Comparison of ENCODE assay signal across 11 cellular contexts in genomic region chr19:17721821-17722220, GRCh38. TPM values are rescaled to one million over a fixed set of nuclear protein-coding genes. Genes with fewer than 3 reads are reported as not detected.
DNase-seq lines count a peak whose midpoint lies in the region; ATAC-seq and TF ChIP-seq lines count a peak whose summit lies in the region.
"Had no signal": no experiment of that assay in that cellular context is flagged by ENCODE, and none has a peak within 500 bp of the region (broad histone marks: within the 10 kb centered on the region; RNA-seq: fewer than 3 reads in every experiment).

No MANE protein-coding gene starts in this region.

- TF ChIP-seq CTCF in SK-N-SH (IDR thresholded peaks at IDR 0.05) (no peak), foreskin fibroblast (IDR thresholded peaks at IDR 0.05; ENCODE audit: low read depth, low read length) (no peak)

- peaks cover 10 to 28% of the 10 kb centered on the region in 2 experiments for H3K36me3 ChIP-seq in SK-N-SH (replicated peaks in 1 of 2; ENCODE audit: control insufficient read depth in 1 of 2, insufficient read depth in 2 of 2, low read length in 1 of 2)

- ATAC-seq in SK-N-SH treated with all-trans-retinoic acid at 6 μM for 48 hours = no peak
- ATAC-seq in T-cell (replicated peaks in 1 of 4) = no peak
- ATAC-seq: A549 had no signal

- TF ChIP-seq EP300 in SK-N-SH (IDR thresholded peaks at IDR 0.05; ENCODE audit: borderline replicate concordance in 1 of 2, low read depth in 1 of 2, low read length in 1 of 2) = no peak

- peaks cover 37% of the 10 kb centered on the region for H3K79me2 ChIP-seq in SK-N-SH (ENCODE audit: insufficient read depth)

- CTCF ChIA-PET in SK-N-SH (lab: Yijun Ruan, JAX) (interaction anchor here (1.3 kb wide), 2 partner anchors 18 to 62 kb away, joined by 3 to 5 read pairs; no protein-coding TSS in a partner anchor), T-cell (lab: Charles Lee) (interaction anchor here in 1 of 2 donors (0.6 kb wide), 1 partner anchor 293 kb away, joined by 3 read pairs; no protein-coding TSS in a partner anchor)

- peaks cover 33% of the 10 kb centered on the region for H4K20me1 ChIP-seq in SK-N-SH (ENCODE audit: insufficient read depth)

- H3K27ac Mint-ChIP-seq in T-cell = peak overlapping the region; percentile 61 to 79

- WGBS in SK-N-SH (ENCODE audit: low lambda C conversion rate) = 51% methylated on average over 4 of the region's 8 CpGs

- H3K36me3 Mint-ChIP-seq in T-cell = peaks cover 14% of the 10 kb centered on the region

- peaks cover 38 to 49% (median 46%) of the 10 kb centered on the region in 3 donors for H3K4me1 Mint-ChIP-seq in T-cell

- no peaks in the 10 kb centered on the region for H3K27me3 Mint-ChIP-seq in T-cell

- H3K9me2 ChIP-seq in SK-N-SH = no peaks in the 10 kb centered on the region

- DNase-seq in SK-N-SH = no peak
- no peak for DNase-seq in T-cell
- peak; percentile 71 to 81 for DNase-seq in foreskin fibroblast
- DNase-seq in NCI-H510A treated with DMSO at 0.1 percent for 48 hours (lab: John Stamatoyannopoulos, UW) = no peak
- no peak for DNase-seq in NCI-H2196 treated with DMSO at 0.1 percent for 48 hours (lab: John Stamatoyannopoulos, UW; ENCODE audit: unreplicated experiment)
- DNase-seq in hippocampal formation (lab: John Stamatoyannopoulos, UW) = no peak
- DNase-seq: stimulated activated CD4-positive, alpha-beta T cell treated with anti-CD3 and anti-CD28 coated beads, Interleukin-2, amount 100 ng/mL, for 48 hours; T-helper 9 cell had no signal

- peak overlapping the region; percentile 96; the same call in 1 of the 2 replicates for H3K4me2 ChIP-seq in SK-N-SH

- no peak overlapping the region for H2AFZ ChIP-seq in SK-N-SH (ENCODE audit: low read depth)

- H3K4me3 Mint-ChIP-seq in T-cell = peak overlapping the region; percentile 84 to 97 (median 85)

- peaks cover 16 to 20% of the 10 kb centered on the region in 2 experiments; a peak in 2 of 4 replicates for H3K4me1 ChIP-seq in SK-N-SH (ENCODE audit: control insufficient read depth in 1 of 2, insufficient read depth in 2 of 2, low read depth in 1 of 2, low read length in 1 of 2)

- no peak overlapping the region for H3K9ac ChIP-seq in SK-N-SH

- TF ChIP-seq RAD21 in SK-N-SH (IDR thresholded peaks at IDR 0.05; ENCODE audit: low read length) = no peak

- no peak overlapping the region for H3K4me3 ChIP-seq in SK-N-SH (ENCODE audit: low read depth in 2 of 2, low read length in 1 of 2)
- no peak overlapping the region for H3K4me3 ChIP-seq in foreskin fibroblast (ENCODE audit: low read depth in 1 of 2, low read length in 2 of 2)
- H3K4me3 ChIP-seq in skin epidermis = no peak overlapping the region
- H3K4me3 ChIP-seq: A549 had no signal

- H3K9me3 Mint-ChIP-seq in T-cell = no peaks in the 10 kb centered on the region

- POLR2A ChIA-PET in SK-N-SH (lab: Yijun Ruan, JAX) (no interaction called here), T-cell (lab: Charles Lee) (no interaction called here)

- no peaks in the 10 kb centered on the region for H3K27me3 ChIP-seq in SK-N-SH (ENCODE audit: insufficient read depth)

- no peak overlapping the region for H3K27ac ChIP-seq in SK-N-SH (ENCODE audit: low read depth in 2 of 2, low read length in 1 of 2)
- peak overlapping the region in 11 of 21 experiments; percentile 9 to 86 (median 46) for H3K27ac ChIP-seq in skin epidermis

- no peaks in the 10 kb centered on the region for H3F3A ChIP-seq in SK-N-SH (replicated peaks; ENCODE audit: insufficient read depth)

- H3K9me3 ChIP-seq in SK-N-SH = no peaks in the 10 kb centered on the region
- H3K9me3 ChIP-seq: A549 had no signal

TF ChIP-seq in SK-N-SH, 30 proteins besides CTCF, POLR2A, EP300 and RAD21 (continues in another document):
- TF ChIP-seq PBX3 (IDR thresholded peaks at IDR 0.05) = no peak
- no peak for TF ChIP-seq NRF1 (IDR thresholded peaks at IDR 0.05; ENCODE audit: low read depth, low read length)
- no peak for TF ChIP-seq FOXM1 (IDR thresholded peaks at IDR 0.05; ENCODE audit: low read depth)
- TF ChIP-seq REST (IDR thresholded peaks at IDR 0.05; ENCODE audit: low read depth, low read length) = no peak

TF ChIP-seq in SK-N-SH treated with all-trans-retinoic acid at 6 μM for 48 hours, 23 proteins besides CTCF, POLR2A, EP300 and RAD21 (continues in another document):
- TF ChIP-seq BACH2 (CRISPR knock-in tag; IDR thresholded peaks at IDR 0.05; ENCODE audit: borderline replicate concordance) (no peak), ZC3H10 (CRISPR knock-in tag; IDR thresholded peaks at IDR 0.05) (no peak), RARB (CRISPR knock-in tag; IDR thresholded peaks at IDR 0.05) (no peak), ARNTL (CRISPR knock-in tag; IDR thresholded peaks at IDR 0.05; ENCODE audit: borderline replicate concordance, low read depth) (no peak), POU6F1 (CRISPR knock-in tag; IDR thresholded peaks at IDR 0.05; ENCODE audit: borderline replicate concordance, low read depth) (no peak), GLIS3 (CRISPR knock-in tag; IDR thresholded peaks at IDR 0.05) (no peak), ZNF70 (CRISPR knock-in tag; IDR thresholded peaks at IDR 0.05) (no peak), CREB5 (CRISPR knock-in tag; IDR thresholded peaks at IDR 0.05; ENCODE audit: low read depth) (no peak), PATZ1 (CRISPR knock-in tag; IDR thresholded peaks at IDR 0.05; ENCODE audit: borderline replicate concordance) (no peak), CSDC2 (CRISPR knock-in tag; IDR thresholded peaks at IDR 0.05) (no peak), SNAI2 (CRISPR knock-in tag; IDR thresholded peaks at IDR 0.05) (no peak), ZNF8 (CRISPR knock-in tag; IDR thresholded peaks at IDR 0.05) (no peak), TOX (CRISPR knock-in tag; IDR thresholded peaks at IDR 0.05; ENCODE audit: borderline replicate concordance) (no peak), ISL1 (CRISPR knock-in tag; IDR thresholded peaks at IDR 0.05) (no peak), ZFP30 (CRISPR knock-in tag; IDR thresholded peaks at IDR 0.05) (no peak), OSR1 (CRISPR knock-in tag; IDR thresholded peaks at IDR 0.05) (no peak), ESRRG (CRISPR knock-in tag; IDR thresholded peaks at IDR 0.05) (no peak), ZFP3 (CRISPR knock-in tag; IDR thresholded peaks at IDR 0.05) (no peak), TCF4 (CRISPR knock-in tag; IDR thresholded peaks at IDR 0.05; ENCODE audit: borderline replicate concordance) (no peak)

RNA-seq across cellular contexts. Expression of gene MAP1S, which starts 2.5 kb away (rescaled TPM):
- 7.8 and 18.4 TPM in 2 replicates for polyA plus RNA-seq in SK-N-SH (2012; rRNA removed)
- polyA plus RNA-seq in SK-N-SH (2012; cell fraction: cytosol; rRNA removed) = 4.9 and 9.1 TPM in 2 replicates
- polyA plus RNA-seq in SK-N-SH (2012; cell fraction: nucleus; rRNA removed) = 24.7 and 42.3 TPM in 2 replicates
- 10 to 100 TPM; 32.8 to 78.5 (median 66.0) TPM for total RNA-seq in T-cell

RNA-seq across cellular contexts. Expression of gene FCHO1, which starts 29.5 kb away (rescaled TPM):
- polyA plus RNA-seq in SK-N-SH (2012; rRNA removed) = 0.19 and 0.71 TPM in 2 replicates
- 0.04 and 0.16 TPM in 2 replicates for polyA plus RNA-seq in SK-N-SH (2012; cell fraction: cytosol; rRNA removed)
- 0.75 and 1.4 TPM in 2 replicates for polyA plus RNA-seq in SK-N-SH (2012; cell fraction: nucleus; rRNA removed)
- 100 to 1,000 TPM in 3 of 5 donors, 10 to 100 TPM in 2; 63.0 to 129 (median 118) TPM for total RNA-seq in T-cell

RNA-seq across cellular contexts. Expression of gene UNC13A, which starts 33.7 kb away (rescaled TPM):
- 0.32 and 0.38 TPM in 2 replicates for polyA plus RNA-seq in SK-N-SH (2012; rRNA removed)
- polyA plus RNA-seq in SK-N-SH (2012; cell fraction: cytosol; rRNA removed) = 0.17 and 0.45 TPM in 2 replicates
- polyA plus RNA-seq in SK-N-SH (2012; cell fraction: nucleus; rRNA removed) = 0.93 and 1.2 TPM in 2 replicates
- under 1 TPM in 4 of 5 donors, not detected in 1; 0.07 to 0.18 (median 0.13) TPM for total RNA-seq in T-cell

Comparison
In these comparisons a context has a peak if more than half of its experiments do, and no peak if none do; other contexts are left out.
1. DNase-seq: peak in foreskin fibroblast (2 of 2); none in SK-N-SH (single experiment), T-cell (0 of 34), NCI-H510A treated with DMSO at 0.1 percent for 48 hours (single experiment), NCI-H2196 treated with DMSO at 0.1 percent for 48 hours (single experiment) and hippocampal formation (0 of 2).
2. H3K27ac ChIP-seq: peak in skin epidermis (11 of 21); none in SK-N-SH (0 of 2).